Comparison of ENCODE assay signal across 8 cellular contexts in the genomic region with DNA sequence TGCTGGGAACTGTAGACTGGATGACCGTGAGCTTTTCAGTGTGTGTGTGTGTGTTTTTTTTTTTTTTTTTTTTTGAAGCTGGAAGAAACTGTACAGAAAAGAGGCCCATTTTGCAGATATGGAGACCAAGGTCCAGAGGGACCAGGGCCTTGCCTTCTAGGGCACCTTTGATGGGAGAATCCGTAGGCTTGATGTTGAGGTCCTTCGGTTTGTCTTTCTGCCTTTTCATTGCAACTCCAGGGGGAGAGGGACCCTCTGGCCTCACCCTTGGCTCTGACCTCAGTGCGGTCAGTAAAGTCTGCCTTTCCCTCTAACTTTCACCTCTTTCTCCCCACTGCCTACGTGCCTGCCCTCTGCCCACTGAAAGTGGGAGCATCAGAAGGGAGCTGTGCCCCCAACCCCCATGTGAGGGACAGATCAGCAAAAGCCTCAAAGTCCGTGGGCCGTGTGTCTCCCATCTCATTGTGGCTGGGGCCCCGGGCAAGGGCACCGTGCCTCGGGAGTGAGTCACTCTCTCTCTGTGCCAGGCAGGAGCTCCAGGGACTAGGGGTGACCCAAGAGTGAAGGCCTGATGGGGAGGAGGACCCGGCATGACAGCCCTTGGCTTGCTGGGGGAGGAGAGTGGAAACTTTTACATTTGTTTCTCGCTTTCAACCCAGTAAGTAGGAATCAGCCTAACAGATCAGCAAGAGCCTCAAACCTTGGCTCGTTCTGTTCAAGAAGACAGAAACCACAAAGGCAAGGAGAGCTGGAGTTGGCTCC.
DNase-seq lines count a peak whose midpoint lies in the region; ATAC-seq and TF ChIP-seq lines count a peak whose summit lies in the region.

No MANE protein-coding gene starts in this region.

- H3K4me1 ChIP-seq in esophagus (ENCODE audit: control insufficient read depth in 2 of 2, insufficient read depth in 2 of 2, low read length in 1 of 2) (peaks cover 10 to 30% of the 10 kb centered on the region in 2 donors), BE2C (no peaks in the 10 kb centered on the region), neuronal stem cell (ENCODE audit: control insufficient read depth in 2 of 2, insufficient read depth in 1 of 2, low read depth in 1 of 2, low read length in 2 of 2) (peaks cover 4 to 5% of the 10 kb centered on the region in 2 donors)

- no peak overlapping the region for H2BK120ac ChIP-seq in neuronal stem cell (ENCODE audit: low read depth, low read length)

- H3K79me1 ChIP-seq in neuronal stem cell (ENCODE audit: low read depth, low read length): peaks cover 2% of the 10 kb centered on the region

- H3K27ac ChIP-seq in esophagus (ENCODE audit: low read depth in 2 of 2, low read length in 1 of 2) (peak overlapping the region; percentile 52 to 57), neuronal stem cell (replicated peaks; ENCODE audit: low read length) (no peak overlapping the region)

- H3K36me3 ChIP-seq in esophagus (ENCODE audit: control insufficient read depth in 2 of 2, insufficient read depth in 2 of 2, low read length in 1 of 2): peaks cover 0 to 6% of the 10 kb centered on the region in 2 donors
- no peaks in the 10 kb centered on the region for H3K36me3 ChIP-seq in BE2C
- H3K36me3 ChIP-seq in neuronal stem cell (replicated peaks in 1 of 2; ENCODE audit: control insufficient read depth in 2 of 2, insufficient read depth in 2 of 2, low read length in 2 of 2): no peaks in the 10 kb centered on the region

- no peak overlapping the region for H2AFZ ChIP-seq in neuronal stem cell (ENCODE audit: low read length)

- H2AK5ac ChIP-seq in neuronal stem cell (ENCODE audit: low read depth, low read length): no peak overlapping the region

- no peak overlapping the region for H2BK15ac ChIP-seq in neuronal stem cell (ENCODE audit: low read length)

- DNase-seq in COLO829 (ENCODE audit: low spot score) (peak; percentile 31), renal cortical epithelial cell (ENCODE audit: low read depth) (peak; percentile 87), NCI-H1048 (lab: John Stamatoyannopoulos, UW) (no peak), BE2C (no peak), neuronal stem cell (ENCODE audit: low spot score) (no peak)

- ATAC-seq in SK-N-SH treated with all-trans-retinoic acid at 6 μM for 48 hours: peak; percentile 91
- no peak for ATAC-seq in GM18517 (IDR thresholded peaks at IDR 0.05; ENCODE audit: unreplicated experiment)

- no peak overlapping the region for H3K14ac ChIP-seq in neuronal stem cell (ENCODE audit: low read length)

- no peaks in the 10 kb centered on the region for H3K27me3 ChIP-seq in esophagus (ENCODE audit: control insufficient read depth in 1 of 2, insufficient read depth in 2 of 2, low read length in 2 of 2)
- H3K27me3 ChIP-seq in BE2C: no peaks in the 10 kb centered on the region
- H3K27me3 ChIP-seq in neuronal stem cell (ENCODE audit: control insufficient read depth in 3 of 3, insufficient read depth in 3 of 3, low read depth in 1 of 3, low read length in 3 of 3): no peaks in the 10 kb centered on the region

- H3K4me3 ChIP-seq in esophagus (ENCODE audit: low read depth in 1 of 2, low read length in 2 of 2): no peak overlapping the region
- H3K4me3 ChIP-seq in BE2C (ENCODE audit: low read depth, low read length): no peak overlapping the region
- no peak overlapping the region for H3K4me3 ChIP-seq in neuronal stem cell (ENCODE audit: low read length in 2 of 2)

- no peak overlapping the region for H3K4ac ChIP-seq in neuronal stem cell (ENCODE audit: low read length)

- no peak overlapping the region for H3K9ac ChIP-seq in neuronal stem cell (ENCODE audit: low read depth, low read length, poor library complexity)

- H3K9me3 ChIP-seq in esophagus (ENCODE audit: control insufficient read depth in 2 of 2, insufficient read depth in 1 of 2, low read depth in 1 of 2, low read length in 1 of 2) (no peaks in the 10 kb centered on the region), BE2C (no peaks in the 10 kb centered on the region), neuronal stem cell (replicated peaks in 1 of 2; ENCODE audit: control insufficient read depth in 2 of 2, insufficient read depth in 1 of 2, low read depth in 1 of 2, low read length in 2 of 2) (no peaks in the 10 kb centered on the region)

- no peak overlapping the region for H4K8ac ChIP-seq in neuronal stem cell (ENCODE audit: low read depth, low read length)

- H3K23ac ChIP-seq in neuronal stem cell (ENCODE audit: low read depth, low read length, poor library complexity): no peak overlapping the region

- H2BK12ac ChIP-seq in neuronal stem cell (ENCODE audit: low read length): no peak overlapping the region

- H4K91ac ChIP-seq in neuronal stem cell (ENCODE audit: low read depth, low read length, poor library complexity): no peak overlapping the region

- H3K4me2 ChIP-seq in neuronal stem cell (ENCODE audit: insufficient read depth, low read length, poor library complexity, severe bottlenecking): no peak overlapping the region

- no peak for TF ChIP-seq CTCF in BE2C (IDR thresholded peaks at IDR 0.05; ENCODE audit: low read depth, low read length)

- H3K18ac ChIP-seq in neuronal stem cell (ENCODE audit: low read length): no peak overlapping the region

- WGBS in esophagus, 2 donors: 37 to 40% methylated on average over 13 of the region's 13 CpGs
- no CpG with 5 or more reads among the region's 13 CpGs for WGBS in neuronal stem cell (ENCODE audit: extremely low coverage in 2 of 2, insufficient read length in 2 of 2, insufficient replicate concordance in 1 of 2), 2 donors

- H2BK5ac ChIP-seq in neuronal stem cell (ENCODE audit: low read length): no peak overlapping the region

TF ChIP-seq in SK-N-SH treated with all-trans-retinoic acid at 6 μM for 48 hours, 23 proteins besides CTCF, POLR2A, EP300 and RAD21 (continues in another document):
- TF ChIP-seq, protein P1, sequence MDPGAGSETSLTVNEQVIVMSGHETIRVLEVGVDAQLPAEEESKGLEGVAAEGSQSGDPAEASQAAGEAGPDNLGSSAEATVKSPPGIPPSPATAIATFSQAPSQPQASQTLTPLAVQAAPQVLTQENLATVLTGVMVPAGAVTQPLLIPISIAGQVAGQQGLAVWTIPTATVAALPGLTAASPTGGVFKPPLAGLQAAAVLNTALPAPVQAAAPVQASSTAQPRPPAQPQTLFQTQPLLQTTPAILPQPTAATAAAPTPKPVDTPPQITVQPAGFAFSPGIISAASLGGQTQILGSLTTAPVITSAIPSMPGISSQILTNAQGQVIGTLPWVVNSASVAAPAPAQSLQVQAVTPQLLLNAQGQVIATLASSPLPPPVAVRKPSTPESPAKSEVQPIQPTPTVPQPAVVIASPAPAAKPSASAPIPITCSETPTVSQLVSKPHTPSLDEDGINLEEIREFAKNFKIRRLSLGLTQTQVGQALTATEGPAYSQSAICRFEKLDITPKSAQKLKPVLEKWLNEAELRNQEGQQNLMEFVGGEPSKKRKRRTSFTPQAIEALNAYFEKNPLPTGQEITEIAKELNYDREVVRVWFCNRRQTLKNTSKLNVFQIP (CRISPR knock-in tag; IDR thresholded peaks at IDR 0.05; ENCODE audit: borderline replicate concordance, low read depth): no peak
- no peak for TF ChIP-seq TOX (CRISPR knock-in tag; IDR thresholded peaks at IDR 0.05; ENCODE audit: borderline replicate concordance)
- TF ChIP-seq ISL1 (CRISPR knock-in tag; IDR thresholded peaks at IDR 0.05): no peak
- TF ChIP-seq PPARA (CRISPR knock-in tag; IDR thresholded peaks at IDR 0.05; ENCODE audit: borderline replicate concordance): no peak
- TF ChIP-seq ZNF565 (CRISPR knock-in tag; conservative IDR thresholded peaks at IDR 0.05; ENCODE audit: low read depth): no peak
- TF ChIP-seq SNAI2 (CRISPR knock-in tag; IDR thresholded peaks at IDR 0.05): no peak
- TF ChIP-seq, protein P2, sequence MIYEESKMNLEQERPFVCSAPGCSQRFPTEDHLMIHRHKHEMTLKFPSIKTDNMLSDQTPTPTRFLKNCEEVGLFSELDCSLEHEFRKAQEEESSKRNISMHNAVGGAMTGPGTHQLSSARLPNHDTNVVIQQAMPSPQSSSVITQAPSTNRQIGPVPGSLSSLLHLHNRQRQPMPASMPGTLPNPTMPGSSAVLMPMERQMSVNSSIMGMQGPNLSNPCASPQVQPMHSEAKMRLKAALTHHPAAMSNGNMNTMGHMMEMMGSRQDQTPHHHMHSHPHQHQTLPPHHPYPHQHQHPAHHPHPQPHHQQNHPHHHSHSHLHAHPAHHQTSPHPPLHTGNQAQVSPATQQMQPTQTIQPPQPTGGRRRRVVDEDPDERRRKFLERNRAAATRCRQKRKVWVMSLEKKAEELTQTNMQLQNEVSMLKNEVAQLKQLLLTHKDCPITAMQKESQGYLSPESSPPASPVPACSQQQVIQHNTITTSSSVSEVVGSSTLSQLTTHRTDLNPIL (CRISPR knock-in tag; IDR thresholded peaks at IDR 0.05; ENCODE audit: low read depth): no peak
- TF ChIP-seq TCF4 (CRISPR knock-in tag; IDR thresholded peaks at IDR 0.05; ENCODE audit: borderline replicate concordance): no peak
- TF ChIP-seq, protein P3, sequence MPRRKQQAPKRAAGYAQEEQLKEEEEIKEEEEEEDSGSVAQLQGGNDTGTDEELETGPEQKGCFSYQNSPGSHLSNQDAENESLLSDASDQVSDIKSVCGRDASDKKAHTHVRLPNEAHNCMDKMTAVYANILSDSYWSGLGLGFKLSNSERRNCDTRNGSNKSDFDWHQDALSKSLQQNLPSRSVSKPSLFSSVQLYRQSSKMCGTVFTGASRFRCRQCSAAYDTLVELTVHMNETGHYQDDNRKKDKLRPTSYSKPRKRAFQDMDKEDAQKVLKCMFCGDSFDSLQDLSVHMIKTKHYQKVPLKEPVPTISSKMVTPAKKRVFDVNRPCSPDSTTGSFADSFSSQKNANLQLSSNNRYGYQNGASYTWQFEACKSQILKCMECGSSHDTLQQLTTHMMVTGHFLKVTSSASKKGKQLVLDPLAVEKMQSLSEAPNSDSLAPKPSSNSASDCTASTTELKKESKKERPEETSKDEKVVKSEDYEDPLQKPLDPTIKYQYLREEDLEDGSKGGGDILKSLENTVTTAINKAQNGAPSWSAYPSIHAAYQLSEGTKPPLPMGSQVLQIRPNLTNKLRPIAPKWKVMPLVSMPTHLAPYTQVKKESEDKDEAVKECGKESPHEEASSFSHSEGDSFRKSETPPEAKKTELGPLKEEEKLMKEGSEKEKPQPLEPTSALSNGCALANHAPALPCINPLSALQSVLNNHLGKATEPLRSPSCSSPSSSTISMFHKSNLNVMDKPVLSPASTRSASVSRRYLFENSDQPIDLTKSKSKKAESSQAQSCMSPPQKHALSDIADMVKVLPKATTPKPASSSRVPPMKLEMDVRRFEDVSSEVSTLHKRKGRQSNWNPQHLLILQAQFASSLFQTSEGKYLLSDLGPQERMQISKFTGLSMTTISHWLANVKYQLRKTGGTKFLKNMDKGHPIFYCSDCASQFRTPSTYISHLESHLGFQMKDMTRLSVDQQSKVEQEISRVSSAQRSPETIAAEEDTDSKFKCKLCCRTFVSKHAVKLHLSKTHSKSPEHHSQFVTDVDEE (CRISPR knock-in tag; IDR thresholded peaks at IDR 0.05): no peak
- TF ChIP-seq CSDC2 (CRISPR knock-in tag; IDR thresholded peaks at IDR 0.05): no peak

Comparison
In these comparisons a context has a peak if more than half of its experiments do, and no peak if none do; other contexts are left out.
1. DNase-seq: peak in COLO829 (single experiment) and renal cortical epithelial cell (single experiment); none in NCI-H1048 (single experiment), BE2C (single experiment) and neuronal stem cell (single experiment).